Comparison of ENCODE assay signal across 8 cellular contexts in genomic region chr1:67052741-67053534, GRCh38. TPM values are rescaled to one million over a fixed set of nuclear protein-coding genes. Genes with fewer than 3 reads are reported as not detected.
DNase-seq lines count a peak whose midpoint lies in the region; ATAC-seq and TF ChIP-seq lines count a peak whose summit lies in the region.

No MANE protein-coding gene starts in this region.

- 0 out of 22 replicates have a peak, but pooled peaks cover 0 to 3% (median 0%) of the 10 kb centered on the region in 11 experiments for H3K9me3 ChIP-seq in BLaER1 treated with 17β-estradiol and CSF1 and Interleukin-3, amounts not matched to agents 10 nM and 100 nM (replicated peaks in 1 of 11)
- no peaks in the 10 kb centered on the region for H3K9me3 ChIP-seq in iPS-18a (ENCODE audit: control insufficient read depth, low read depth, low read length)
- H3K9me3 ChIP-seq in sigmoid colon, result no peaks in the 10 kb centered on the region

- peaks cover 19 to 34% (median 30%) of the 10 kb centered on the region in 11 experiments for H3K36me3 ChIP-seq in BLaER1 treated with 17β-estradiol and CSF1 and Interleukin-3, amounts not matched to agents 10 nM and 100 nM
- H3K36me3 ChIP-seq in brain microvascular endothelial cell (replicated peaks), result peaks cover 2% of the 10 kb centered on the region
- peaks cover 8% of the 10 kb centered on the region for H3K36me3 ChIP-seq in iPS-18a (ENCODE audit: control insufficient read depth, low read depth, low read length)
- H3K36me3 ChIP-seq in sigmoid colon, result peaks cover 2 to 26% (median 12%) of the 10 kb centered on the region in 4 donors

- H4K20me1 ChIP-seq in BLaER1 treated with 17β-estradiol and CSF1 and Interleukin-3, amounts not matched to agents 10 nM and 100 nM, result no peaks in the 10 kb centered on the region; a peak in 3 of 22 replicates

- WGBS in sigmoid colon, 2 donors, result 1 to 3% methylated on average over 25 of the region's 25 CpGs

- DNase-seq in RPMI7951 (ENCODE audit: low read depth), result peak; percentile 79
- DNase-seq in brain microvascular endothelial cell, result peak; percentile 47
- peak; percentile 69 for DNase-seq in sigmoid colon
- DNase-seq in NCI-H2107 treated with DMSO at 0.1 percent for 48 hours (lab: John Stamatoyannopoulos, UW; ENCODE audit: unreplicated experiment), result no peak

- ATAC-seq in GM18907 (IDR thresholded peaks at IDR 0.05; ENCODE audit: unreplicated experiment), result peak; percentile 12
- peak; percentile 17 for ATAC-seq in HG03135 (IDR thresholded peaks at IDR 0.05; ENCODE audit: unreplicated experiment)

- peak overlapping the region; percentile 86 to 94 (median 92) for H3K9ac ChIP-seq in BLaER1 treated with 17β-estradiol and CSF1 and Interleukin-3, amounts not matched to agents 10 nM and 100 nM
- peak overlapping the region; percentile 87 for H3K9ac ChIP-seq in iPS-18a (ENCODE audit: low read length)

- no peak for TF ChIP-seq POLR2A in sigmoid colon (IDR thresholded peaks at IDR 0.05)

- no peak for TF ChIP-seq EP300 in sigmoid colon (IDR thresholded peaks at IDR 0.05)

- intact Hi-C loops in sigmoid colon (cut with DNase I), result loop anchor here (2.0 to 5.0 kb wide), 5 partner anchors 22 to 379 kb away; partner anchors contain the start of genes DNAI4, MIER1 and SERBP1

- TF ChIP-seq CTCF in brain microvascular endothelial cell (IDR thresholded peaks at IDR 0.05; ENCODE audit: low read depth, low read length, missing control alignments), result no peak
- no peak for TF ChIP-seq CTCF in sigmoid colon (IDR thresholded peaks at IDR 0.05)

- in situ Hi-C loops in brain microvascular endothelial cell (cut with HindIII; ENCODE audit: low pct_ligation_motif_present, low sequenced_read_pairs), result no loop called here

- peak overlapping the region; percentile 88 to 96 (median 93) for H3K27ac ChIP-seq in BLaER1 treated with 17β-estradiol and CSF1 and Interleukin-3, amounts not matched to agents 10 nM and 100 nM
- H3K27ac ChIP-seq in brain microvascular endothelial cell, result peak overlapping the region; percentile 81
- no peak overlapping the region for H3K27ac ChIP-seq in iPS-18a (ENCODE audit: low read length)
- H3K27ac ChIP-seq in sigmoid colon, result peak overlapping the region; percentile 97 to 98 (median 98)

- peak overlapping the region; percentile 74 to 91 (median 85) for H3K4me2 ChIP-seq in BLaER1 treated with 17β-estradiol and CSF1 and Interleukin-3, amounts not matched to agents 10 nM and 100 nM

- peaks cover 13 to 31% (median 24%) of the 10 kb centered on the region in 10 experiments for H3K4me1 ChIP-seq in BLaER1 treated with 17β-estradiol and CSF1 and Interleukin-3, amounts not matched to agents 10 nM and 100 nM
- H3K4me1 ChIP-seq in iPS-18a (ENCODE audit: control insufficient read depth, low read depth, low read length), result peaks cover 9% of the 10 kb centered on the region
- H3K4me1 ChIP-seq in sigmoid colon, result peaks cover 0 to 29% (median 18%) of the 10 kb centered on the region in 4 donors

- H3K4me3 ChIP-seq in BLaER1 treated with 17β-estradiol and CSF1 and Interleukin-3, amounts not matched to agents 10 nM and 100 nM, result peak overlapping the region; percentile 68 to 88 (median 83)
- H3K4me3 ChIP-seq in brain microvascular endothelial cell (ENCODE audit: low read depth, low read length) (peak overlapping the region; percentile 91), iPS-18a (ENCODE audit: low read length) (peak overlapping the region; percentile 95), sigmoid colon (peak overlapping the region; percentile 58 to 90 (median 82))

- no peaks in the 10 kb centered on the region for H3K27me3 ChIP-seq in BLaER1 treated with 17β-estradiol and CSF1 and Interleukin-3, amounts not matched to agents 10 nM and 100 nM
- no peaks in the 10 kb centered on the region for H3K27me3 ChIP-seq in brain microvascular endothelial cell (replicated peaks)
- peaks cover 12% of the 10 kb centered on the region for H3K27me3 ChIP-seq in iPS-18a (ENCODE audit: control insufficient read depth, insufficient read depth, low read length)
- no peaks in the 10 kb centered on the region for H3K27me3 ChIP-seq in sigmoid colon

RNA-seq across cellular contexts. Expression of gene SLC35D1, which starts 1.0 kb away (rescaled TPM):
- total RNA-seq in RPMI7951 (2014; rRNA removed; shearing (Covaris generic)), result 12.8 and 12.9 TPM in 2 replicates
- total RNA-seq in sigmoid colon, result 10 to 100 TPM in 1 of 4 donors, 1 to 10 TPM in 3; 8.9 to 10.7 (median 9.5) TPM
- polyA plus RNA-seq in sigmoid colon, result 10 to 100 TPM in 1 of 3 donors, 1 to 10 TPM in 2; 3.9 to 22.9 (median 4.8) TPM
